11 cellular contexts compared by ENCODE assay signal in the genomic region with DNA sequence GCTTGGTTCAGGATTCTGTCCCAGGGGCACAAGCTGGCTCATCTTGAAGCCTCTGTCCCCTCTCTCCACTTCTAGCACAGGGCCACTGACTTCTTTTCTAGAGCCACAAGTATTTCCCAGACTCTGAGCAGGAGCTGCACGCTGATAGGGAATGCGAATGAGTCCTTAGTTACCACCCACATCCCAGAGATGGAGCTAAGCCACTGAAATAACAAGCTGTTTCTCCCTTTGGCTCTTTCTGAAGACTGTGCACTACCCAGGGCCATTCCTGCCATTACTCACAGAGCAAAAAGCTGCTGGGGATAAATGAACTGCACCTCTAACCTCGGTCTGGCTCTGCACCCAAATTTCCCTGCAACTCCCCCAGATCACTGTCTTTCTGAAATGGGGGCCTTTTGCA.
"Had no signal": no experiment of that assay in that cellular context is flagged by ENCODE, and none has a peak within 500 bp of the region (broad histone marks: within the 10 kb centered on the region; RNA-seq: fewer than 3 reads in every experiment).

No MANE protein-coding gene starts in this region.

- H3K27me3 ChIP-seq: breast epithelium, esophagus squamous epithelium had no signal

- H3K9me3 ChIP-seq: esophagus squamous epithelium, thoracic aorta had no signal

- H3K4me3 ChIP-seq: breast epithelium, esophagus squamous epithelium, thoracic aorta had no signal

- H3K36me3 ChIP-seq: breast epithelium, esophagus squamous epithelium, thoracic aorta had no signal

- ATAC-seq: activated naive CD4-positive, alpha-beta T cell treated with anti-CD3 and anti-CD28 coated beads, Interleukin-2, amount 50 U/mL, for 72 hours; foreskin keratinocyte had no signal

- H3K4me1 ChIP-seq: breast epithelium, esophagus squamous epithelium, foreskin keratinocyte had no signal

- H3K27ac ChIP-seq: breast epithelium, esophagus squamous epithelium, foreskin keratinocyte, thoracic aorta had no signal

- DNase-seq: activated CD4-positive, alpha-beta T cell treated with anti-CD3 and anti-CD28 coated beads, Interleukin-2, amount 50 U/mL, for 4 hours; activated effector memory CD4-positive, alpha-beta T cell treated with Interleukin-2 at 50 U/mL for 16 hours; activated T-cell treated with anti-CD3 and anti-CD28 coated beads, Interleukin-2, amount 50 U/mL, for 1 hour; esophagus squamous epithelium; foreskin keratinocyte; mesendoderm; stimulated activated CD4-positive, alpha-beta T cell treated with anti-CD3 and anti-CD28 coated beads, Interleukin-15, amount 100 ng/mL, for 24 hours; stimulated activated CD4-positive, alpha-beta T cell treated with anti-CD3 and anti-CD28 coated beads, Interleukin-4, amount 100 ng/mL, for 24 hours had no signal
